In the genomic region with DNA sequence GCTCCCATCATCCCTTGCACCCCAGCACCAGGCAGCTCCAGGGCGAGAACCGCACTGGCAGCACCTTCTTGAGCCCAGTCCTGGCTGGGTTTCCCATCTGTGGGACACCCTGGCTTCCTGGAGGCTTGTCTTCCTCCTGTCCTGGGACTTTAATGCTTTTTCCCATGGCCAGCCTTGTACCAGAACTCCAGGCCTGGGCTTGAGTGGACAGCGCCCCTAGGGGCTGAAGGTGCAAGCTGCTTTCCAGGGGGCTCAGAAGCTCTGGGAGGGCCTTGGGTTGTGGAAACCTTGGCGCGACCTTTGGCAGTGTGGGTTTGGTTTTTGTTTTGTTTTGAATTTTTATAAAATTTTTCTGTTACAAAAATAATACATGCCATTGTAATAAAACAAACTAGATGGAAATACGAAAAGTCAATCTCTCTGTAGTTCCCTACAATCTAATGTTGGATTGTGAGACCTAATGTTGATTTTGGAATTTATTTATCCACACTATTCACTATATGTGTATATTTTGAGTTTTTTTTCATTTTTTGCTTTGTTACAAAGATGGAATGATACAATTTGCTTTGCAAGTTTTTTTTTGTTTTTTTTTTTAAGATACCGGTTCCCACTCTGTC, we compare ENCODE assay signal across 9 cellular contexts. TPM values are rescaled to one million over a fixed set of nuclear protein-coding genes. Genes with fewer than 3 reads are reported as not detected.
A peak's percentile ranks its signal among the peaks of the same experiment; 100 is the strongest.
DNase-seq lines count a peak whose midpoint lies in the region; ATAC-seq, FAIRE-seq and TF ChIP-seq lines count a peak whose summit lies in the region.
"Had no signal": no experiment of that assay in that cellular context is flagged by ENCODE, and none has a peak within 500 bp of the region (broad histone marks: within the 10 kb centered on the region; RNA-seq: fewer than 3 reads in every experiment).

No MANE protein-coding gene starts in this region.

- DNase-seq in CD1c-positive myeloid dendritic cell (ENCODE audit: extremely low spot score), result peak; percentile 58
- DNase-seq in GM23248, result peak; percentile 71
- DNase-seq in RWPE2 (ENCODE audit: low spot score), result no peak
- no peak for DNase-seq in astrocyte (ENCODE audit: low read depth)
- no peak for DNase-seq in kidney epithelial cell (ENCODE audit: low read depth)
- DNase-seq in stimulated activated CD8-positive, alpha-beta memory T cell treated with anti-CD3 and anti-CD28 coated beads, Interleukin-4, amount 100 ng/mL, for 48 hours, result peak; percentile 72
- no peak for DNase-seq in NCI-H128 (lab: John Stamatoyannopoulos, UW; ENCODE audit: unreplicated experiment)

- peak; percentile 83 for TF ChIP-seq CTCF in RWPE2 (IDR thresholded peaks at IDR 0.05; ENCODE audit: poor library complexity, severe bottlenecking)
- peak; percentile 82 for TF ChIP-seq CTCF in astrocyte (IDR thresholded peaks at IDR 0.05; ENCODE audit: insufficient read depth, low read depth, low read length)
- TF ChIP-seq CTCF in kidney epithelial cell (IDR thresholded peaks at IDR 0.05; ENCODE audit: insufficient read depth, low read length, poor library complexity, severe bottlenecking), result peak; percentile 93

- no peak overlapping the region for H3K27ac Mint-ChIP-seq in astrocyte (ENCODE audit: unreplicated experiment)
- H3K27ac Mint-ChIP-seq: IgD-negative memory B cell had no signal

- H2AFZ ChIP-seq in GM23248 (no peak overlapping the region), astrocyte (ENCODE audit: low read depth, low read length) (no peak overlapping the region)

- peaks cover 13% of the 10 kb centered on the region for H3K27me3 Mint-ChIP-seq in astrocyte (ENCODE audit: low read depth, unreplicated experiment)

- H3K4me3 Mint-ChIP-seq in astrocyte (ENCODE audit: unreplicated experiment), result no peak overlapping the region
- H3K4me3 Mint-ChIP-seq: IgD-negative memory B cell had no signal

- H3K9me3 ChIP-seq in GM23248 (ENCODE audit: low read depth) (no peaks in the 10 kb centered on the region), RWPE2 (ENCODE audit: severe bottlenecking) (no peaks in the 10 kb centered on the region), astrocyte (ENCODE audit: insufficient read depth, low read depth, low read length) (no peaks in the 10 kb centered on the region)

- H3K36me3 ChIP-seq in GM23248 (ENCODE audit: low read depth) (no peaks in the 10 kb centered on the region), RWPE2 (ENCODE audit: low read depth) (no peaks in the 10 kb centered on the region), astrocyte (ENCODE audit: insufficient read depth, low read length) (no peaks in the 10 kb centered on the region), kidney epithelial cell (ENCODE audit: control insufficient read depth, insufficient read depth, low read length) (no peaks in the 10 kb centered on the region)

- H3K4me1 ChIP-seq in GM23248 (ENCODE audit: insufficient read depth) (no peaks in the 10 kb centered on the region), RWPE2 (ENCODE audit: insufficient read depth, poor library complexity, severe bottlenecking) (peaks cover 10% of the 10 kb centered on the region), astrocyte (ENCODE audit: insufficient read depth, low read length) (no peaks in the 10 kb centered on the region)

- no peaks in the 10 kb centered on the region for H3K79me2 ChIP-seq in GM23248 (ENCODE audit: insufficient read depth)
- no peaks in the 10 kb centered on the region for H3K79me2 ChIP-seq in astrocyte (ENCODE audit: insufficient read depth, low read length)

- H3K27ac ChIP-seq in GM23248 (no peak overlapping the region), RWPE2 (ENCODE audit: poor library complexity, severe bottlenecking) (no peak overlapping the region), astrocyte (ENCODE audit: low read depth, low read length) (no peak overlapping the region)

- H4K20me1 ChIP-seq in GM23248 (ENCODE audit: insufficient read depth) (no peaks in the 10 kb centered on the region), astrocyte (ENCODE audit: insufficient read depth, low read length) (no peaks in the 10 kb centered on the region)

- H3K9me2 ChIP-seq in GM23248 (ENCODE audit: insufficient read depth), result no peaks in the 10 kb centered on the region

- in situ Hi-C loops in GM23248 (cut with MboI), result no loop called here

- H3K9me3 Mint-ChIP-seq in astrocyte (ENCODE audit: unreplicated experiment), result no peaks in the 10 kb centered on the region

- no peaks in the 10 kb centered on the region for H3F3A ChIP-seq in GM23248 (ENCODE audit: insufficient read depth)

- H3K27me3 ChIP-seq in GM23248 (replicated peaks; ENCODE audit: insufficient read depth) (no peaks in the 10 kb centered on the region), RWPE2 (ENCODE audit: insufficient read depth, poor library complexity, severe bottlenecking) (no peaks in the 10 kb centered on the region), astrocyte (ENCODE audit: insufficient read depth, low read length) (peaks cover 4% of the 10 kb centered on the region), kidney epithelial cell (ENCODE audit: control insufficient read depth, insufficient read depth, low read length) (peaks cover 8% of the 10 kb centered on the region)

- H3K9ac ChIP-seq in GM23248 (no peak overlapping the region), astrocyte (ENCODE audit: low read length) (no peak overlapping the region)

- no peak for FAIRE-seq in astrocyte (lab: Jason Lieb, UNC)

- ATAC-seq in RWPE2 (ENCODE audit: low read depth), result no peak
- no peak for ATAC-seq in GM21390 (IDR thresholded peaks at IDR 0.05; ENCODE audit: unreplicated experiment)

- H3K4me1 Mint-ChIP-seq in astrocyte (ENCODE audit: low read depth, unreplicated experiment), result no peaks in the 10 kb centered on the region
- H3K4me1 Mint-ChIP-seq: IgD-negative memory B cell had no signal

- whole genome bisulfite sequencing in GM23248 (ENCODE audit: low coverage in 1 of 2, low lambda C conversion rate in 2 of 2, missing lambda C conversion rate in 2 of 2), 2 experiments, result 10 to 11% methylated on average over 7 of the region's 7 CpGs

- no peaks in the 10 kb centered on the region for H3K36me3 Mint-ChIP-seq in astrocyte (ENCODE audit: low read depth, unreplicated experiment)
- H3K36me3 Mint-ChIP-seq: IgD-negative memory B cell had no signal

- no peak overlapping the region for H3K4me3 ChIP-seq in GM23248
- no peak overlapping the region for H3K4me3 ChIP-seq in RWPE2 (ENCODE audit: severe bottlenecking)
- no peak overlapping the region for H3K4me3 ChIP-seq in astrocyte (ENCODE audit: insufficient read depth, low read depth, low read length)
- H3K4me3 ChIP-seq in kidney epithelial cell (ENCODE audit: low read depth, low read length), result no peak overlapping the region

- H3K4me2 ChIP-seq in GM23248 (ENCODE audit: unreplicated experiment) (no peak overlapping the region), astrocyte (ENCODE audit: low read length) (no peak overlapping the region)

RNA-seq across cellular contexts. Expression of a gene that starts 33.8 kb away (rescaled TPM):
- 422 and 555 TPM in 2 replicates for total RNA-seq in GM23248 (2014; rRNA removed; shearing (Covaris generic))
- polyA plus RNA-seq in GM23248 (2016; fragmentation: Nextera tagmentation; extraction: Ambion mirVana), result 444 and 449 TPM in 2 replicates
- total RNA-seq in astrocyte (737 and 804 TPM in 2 replicates), kidney epithelial cell (932 and 942 TPM in 2 replicates)

Comparison
In these comparisons a context has a peak if more than half of its experiments do, and no peak if none do; other contexts are left out.
1. DNase-seq: peak in CD1c-positive myeloid dendritic cell (single experiment), GM23248 (single experiment) and stimulated activated CD8-positive, alpha-beta memory T cell treated with anti-CD3 and anti-CD28 coated beads, Interleukin-4, amount 100 ng/mL, for 48 hours (single experiment); none in RWPE2 (single experiment), astrocyte (single experiment), kidney epithelial cell (single experiment) and NCI-H128 (single experiment).
2. Peak in every context shown above with its lines, with median percentiles within 50 percentile points of each other: CTCF ChIP-seq.